ENCODE assay signal across 10 cellular contexts in genomic region chr7:116988363-116988989, GRCh38. TPM values are rescaled to one million over a fixed set of nuclear protein-coding genes. Genes with fewer than 3 reads are reported as not detected.
DNase-seq lines count a peak whose midpoint lies in the region; ATAC-seq and TF ChIP-seq lines count a peak whose summit lies in the region.
"Had no signal": no experiment of that assay in that cellular context is flagged by ENCODE, and none has a peak within 500 bp of the region (broad histone marks: within the 10 kb centered on the region; RNA-seq: fewer than 3 reads in every experiment).

No MANE protein-coding gene starts in this region.

- peak in 8 of 9 donors; percentile 14 to 66 (median 55) for TF ChIP-seq CTCF in heart right ventricle (IDR thresholded peaks at IDR 0.05)
- peak; percentile 58 for TF ChIP-seq CTCF in OCI-LY1 (IDR thresholded peaks at IDR 0.05; ENCODE audit: low read length)
- peak; percentile 49 for TF ChIP-seq CTCF in upper lobe of right lung (IDR thresholded peaks at IDR 0.05)

- peaks cover 0 to 16% (median 0%) of the 10 kb centered on the region in 9 donors for H3K4me1 ChIP-seq in heart right ventricle
- H3K4me1 ChIP-seq in OCI-LY1 (ENCODE audit: insufficient read depth, low read length, severe bottlenecking): no peaks in the 10 kb centered on the region
- H3K4me1 ChIP-seq in upper lobe of right lung: no peaks in the 10 kb centered on the region

- intact Hi-C loops in heart right ventricle (cut with DNase I) (loop anchor here in 8 of 10 donors (1.0 to 10.0 kb wide), 4 partner anchors 54 to 131 kb away; no protein-coding TSS in a partner anchor), left ventricle myocardium superior (cut with micrococcal nuclease) (loop anchor here (5.0 kb wide), 2 partner anchors 56 to 129 kb away; no protein-coding TSS in a partner anchor), upper lobe of right lung (cut with DNase I) (loop anchor here (10.0 kb wide), 1 partner anchor 126 kb away; no protein-coding TSS in a partner anchor)

- 67 to 70% methylated on average over 4 of the region's 4 CpGs for WGBS in heart right ventricle, 2 donors

- H3K9ac ChIP-seq in OCI-LY1 (ENCODE audit: low read length): no peak overlapping the region

- H3K27me3 ChIP-seq in heart right ventricle (no peaks in the 10 kb centered on the region), OCI-LY1 (ENCODE audit: insufficient read depth, low read length) (no peaks in the 10 kb centered on the region), upper lobe of right lung (no peaks in the 10 kb centered on the region)

- H3K27ac ChIP-seq in heart right ventricle (no peak overlapping the region), OCI-LY1 (ENCODE audit: low read depth, low read length, poor library complexity, severe bottlenecking) (no peak overlapping the region), upper lobe of right lung (no peak overlapping the region)

- H3K9me3 ChIP-seq in heart right ventricle: peaks cover 0 to 4% (median 0%) of the 10 kb centered on the region in 11 donors
- H3K9me3 ChIP-seq in OCI-LY1 (ENCODE audit: low read length): no peaks in the 10 kb centered on the region
- no peaks in the 10 kb centered on the region for H3K9me3 ChIP-seq in upper lobe of right lung

- H3K36me3 ChIP-seq in heart right ventricle: no peaks in the 10 kb centered on the region
- H3K36me3 ChIP-seq in OCI-LY1 (ENCODE audit: insufficient read depth, low read length): no peaks in the 10 kb centered on the region
- H3K36me3 ChIP-seq in upper lobe of right lung: no peaks in the 10 kb centered on the region

- no peaks in the 10 kb centered on the region for H3K79me2 ChIP-seq in OCI-LY1 (ENCODE audit: insufficient read depth, low read length)

- no peak overlapping the region for H3K4me3 ChIP-seq in heart right ventricle
- H3K4me3 ChIP-seq in OCI-LY1 (ENCODE audit: low read depth, low read length, poor library complexity, severe bottlenecking): no peak overlapping the region
- no peak overlapping the region for H3K4me3 ChIP-seq in upper lobe of right lung

- no peaks in the 10 kb centered on the region for H3F3A ChIP-seq in OCI-LY1 (ENCODE audit: insufficient read depth, low read length)

- ATAC-seq in heart right ventricle (no peak), left ventricle myocardium superior (no peak), upper lobe of right lung (no peak), HG02610 (IDR thresholded peaks at IDR 0.05; ENCODE audit: unreplicated experiment) (no peak)

- H4K20me1 ChIP-seq in OCI-LY1 (ENCODE audit: insufficient read depth, low read length): no peaks in the 10 kb centered on the region

- H3K4me2 ChIP-seq in OCI-LY1 (ENCODE audit: low read length): no peak overlapping the region

- no peaks in the 10 kb centered on the region for H3K9me2 ChIP-seq in OCI-LY1 (ENCODE audit: low read depth, low read length)

- no peak for DNase-seq in heart right ventricle
- DNase-seq in left ventricle myocardium superior: no peak
- peak; percentile 40 for DNase-seq in fibroblast of peridontal ligament (ENCODE audit: extremely low read depth)
- DNase-seq in upper lobe of right lung: no peak
- DNase-seq in stimulated activated CD4-positive, alpha-beta T cell treated with anti-CD3 and anti-CD28 coated beads, Interleukin-2, amount 100 ng/mL, for 48 hours: no peak
- no peak for DNase-seq in stimulated activated CD4-positive, alpha-beta T cell treated with anti-CD3 and anti-CD28 coated beads, Interleukin-12 subunit alpha, Interleukin-12 subunit beta, amount 100 ng/mL, for 4 hours
- DNase-seq: EL, head of caudate nucleus had no signal

- no peak overlapping the region for H2AFZ ChIP-seq in OCI-LY1 (ENCODE audit: low read length)

RNA-seq across cellular contexts. Expression of gene ST7, which starts 35.2 kb away (rescaled TPM):
- total RNA-seq in heart right ventricle (10 to 100 TPM; 20.6 to 40.2 (median 24.4) TPM), left ventricle myocardium superior (31.4 TPM), upper lobe of right lung (48.6 TPM)
- 10 to 100 TPM; 20.1 to 22.7 TPM for polyA plus RNA-seq in heart right ventricle
